ENCODE assay signal across 14 cellular contexts in genomic region chrX:310621-311155, GRCh38.
"Had no signal": no experiment of that assay in that cellular context is flagged by ENCODE, and none has a peak within 500 bp of the region (broad histone marks: within the 10 kb centered on the region; RNA-seq: fewer than 3 reads in every experiment).

No MANE protein-coding gene starts in this region.

- ATAC-seq: activated T-helper 17 cell treated with anti-CD3 and anti-CD28 coated beads, Interleukin-2, amount 50 U/mL, for 72 hours; gastrocnemius medialis; stimulated activated memory B cell treated with anti-CD40 and anti-IgM and Interleukin-4, amounts not matched to agents 10 μg/mL and 1 μg/mL and 100 μg/mL, for 72 hours; T-cell had no signal

- H3K27ac ChIP-seq: dorsolateral prefrontal cortex, gastrocnemius medialis, psoas muscle had no signal

- H3K4me3 ChIP-seq: dorsolateral prefrontal cortex, gastrocnemius medialis, psoas muscle had no signal

- H3K9me3 ChIP-seq: gastrocnemius medialis, psoas muscle had no signal

- H3K27me3 ChIP-seq: dorsolateral prefrontal cortex, gastrocnemius medialis had no signal

- H3K4me1 ChIP-seq: gastrocnemius medialis, psoas muscle had no signal

- DNase-seq: activated CD4-positive, alpha-beta T cell treated with anti-CD3 and anti-CD28 coated beads, Interleukin-2, amount 50 U/mL, for 4 hours; activated CD4-positive, CD25-positive, alpha-beta regulatory T cell treated with anti-CD3 and anti-CD28 coated beads, Interleukin-2, amount 50 U/mL, for 72 hours; activated naive CD4-positive, alpha-beta T cell treated with anti-CD3 and anti-CD28 coated beads, Interleukin-2, amount 10 ng/mL, durations not matched to agents 7 days and 5 days; endodermal cell; erythroblast; gastrocnemius medialis; mesenchymal stem cell; occipital lobe; T-cell; T-helper 9 cell had no signal
